Comparison of ENCODE assay signal across 8 cellular contexts in genomic region chr16:67563708-67564468, GRCh38. TPM values are rescaled to one million over a fixed set of nuclear protein-coding genes. Genes with fewer than 3 reads are reported as not detected.
DNase-seq lines count a peak whose midpoint lies in the region; ATAC-seq, FAIRE-seq and TF ChIP-seq lines count a peak whose summit lies in the region.

No MANE protein-coding gene starts in this region.

- H3K4me2 ChIP-seq in GM12878 (ENCODE audit: control insufficient read depth, insufficient read depth), result peak overlapping the region; percentile 78

- H3K27ac Mint-ChIP-seq in activated naive CD4-positive, alpha-beta T cell treated with anti-CD3 and anti-CD28 coated beads, Interleukin-2, amount 10 ng/mL, durations not matched to agents 7 days and 5 days, result peak overlapping the region; percentile 97

- no peak for TF ChIP-seq POLR2A in GM12878 (IDR thresholded peaks at IDR 0.05; ENCODE audit: low read depth, low read length)

- H3K79me2 ChIP-seq in GM12878 (ENCODE audit: control insufficient read depth, insufficient read depth, low read length), result peaks cover 75% of the 10 kb centered on the region

- CTCF ChIA-PET in activated naive CD4-positive, alpha-beta T cell treated with anti-CD3 and anti-CD28 coated beads, Interleukin-2, amount 10 ng/mL, durations not matched to agents 7 days and 5 days (lab: Charles Lee), result interaction anchor here (0.7 to 7.8 kb wide), 13 partner anchors 12 to 104 kb away, joined by 3 to 171 read pairs (median 4); partner anchors contain the start of genes ACD and CARMIL2
- CTCF ChIA-PET in GM12878 (lab: Yijun Ruan, JAX), result interaction anchor here (0.6 to 5.6 kb wide), 28 partner anchors 11 to 477 kb away, joined by 3 to 77 read pairs (median 4); partner anchors contain the start of genes ACD, ATP6V0D1 and CARMIL2

- intact Hi-C loops in GM12878 (cut with micrococcal nuclease; ENCODE audit: unreplicated experiment), result loop anchor here (2.0 kb wide), 2 partner anchors 17 to 283 kb away; partner anchors contain the start of genes CENPT and NUTF2

- H3K9me3 Mint-ChIP-seq in activated naive CD4-positive, alpha-beta T cell treated with anti-CD3 and anti-CD28 coated beads, Interleukin-2, amount 10 ng/mL, durations not matched to agents 7 days and 5 days, result no peaks in the 10 kb centered on the region

- peak; percentile 90 for FAIRE-seq in GM12878 (lab: Jason Lieb, UNC)

- H3K27me3 ChIP-seq in GM12878 (replicated peaks in 1 of 2; ENCODE audit: control insufficient read depth in 2 of 2, insufficient read depth in 2 of 2, low read length in 1 of 2) (no peaks in the 10 kb centered on the region), subcutaneous abdominal adipose tissue (ENCODE audit: control insufficient read depth in 5 of 5, insufficient read depth in 4 of 5, low read length in 5 of 5) (no peaks in the 10 kb centered on the region)

- in situ Hi-C loops in GM12878 (cut with MboI), result no loop called here

- peak overlapping the region; percentile 76 for H3K27ac ChIP-seq in GM12878 (ENCODE audit: control insufficient read depth, insufficient read depth)
- peak overlapping the region; percentile 94 for H3K27ac ChIP-seq in subcutaneous abdominal adipose tissue (ENCODE audit: low read depth, low read length)

- H2AFZ ChIP-seq in GM12878 (ENCODE audit: control insufficient read depth, low read depth, low read length), result peak overlapping the region; percentile 10; the same call in 1 of the 2 replicates

- H3K9ac ChIP-seq in GM12878 (ENCODE audit: control insufficient read depth, insufficient read depth, low read length) (peak overlapping the region; percentile 76), subcutaneous abdominal adipose tissue (ENCODE audit: low read length in 5 of 5) (peak overlapping the region; percentile 73 to 91 (median 88))

- H3K9me3 ChIP-seq in GM12878 (replicated peaks; ENCODE audit: control insufficient read depth, insufficient read depth, low read length) (no peaks in the 10 kb centered on the region), subcutaneous abdominal adipose tissue (ENCODE audit: control insufficient read depth in 5 of 5, low read length in 5 of 5) (no peaks in the 10 kb centered on the region)

- TF ChIP-seq EP300 in GM12878 (IDR thresholded peaks at IDR 0.05; ENCODE audit: borderline replicate concordance in 1 of 2, control insufficient read depth in 1 of 2, low read depth in 2 of 2, low read length in 2 of 2), result no peak

- ATAC-seq in GM12878, result no peak
- no peak for ATAC-seq in HG02884 (IDR thresholded peaks at IDR 0.05; ENCODE audit: unreplicated experiment)
- ATAC-seq in GM21528 (IDR thresholded peaks at IDR 0.05; ENCODE audit: low FRiP score, unreplicated experiment), result no peak

- SMC1A ChIA-PET in GM12878 (lab: Charles Lee; ENCODE audit: uncharacterized antibody, unreplicated experiment), result interaction anchor here (0.8 to 1.8 kb wide), 13 partner anchors 8 to 103 kb away, joined by 3 to 13 read pairs (median 3); partner anchors contain the start of genes ACD, ATP6V0D1, C16orf86 and CARMIL2

- DNase-seq in activated naive CD4-positive, alpha-beta T cell treated with anti-CD3 and anti-CD28 coated beads, Interleukin-2, amount 10 ng/mL, durations not matched to agents 7 days and 5 days, result peak; percentile 54
- DNase-seq in activated naive CD4-positive, alpha-beta T cell treated with Interleukin-2 at 50 U/mL for 16 hours, result no peak
- DNase-seq in NOMO-1 treated with DMSO at 0.1 percent for 48 hours (lab: John Stamatoyannopoulos, UW; ENCODE audit: unreplicated experiment), result peak; percentile 84
- DNase-seq in GM12878 (ENCODE audit: low read depth, low spot score), result no peak
- DNase-seq in kidney tubule cell (ENCODE audit: low spot score), result peak; percentile 49

- no TSS peak for BruUV-seq in GM12878 (replicated peaks; lab: Mats Ljungman, UMichigan)

- H3K4me3 ChIP-seq in GM12878 (peak overlapping the region; percentile 97), subcutaneous abdominal adipose tissue (ENCODE audit: low read depth in 1 of 5, low read length in 5 of 5) (peak overlapping the region; percentile 81 to 92 (median 84))

- no peak for TF ChIP-seq CTCF in GM12878 (IDR thresholded peaks at IDR 0.05 in 2 of 3, conservative IDR thresholded peaks at IDR 0.05 in 1 of 3; ENCODE audit: control insufficient read depth in 2 of 3, extremely low read depth in 1 of 3, insufficient read depth in 1 of 3, low read depth in 3 of 3, low read length in 3 of 3)

- H4K20me1 ChIP-seq in GM12878 (ENCODE audit: control insufficient read depth, insufficient read depth), result no peaks in the 10 kb centered on the region

- peaks cover 58% of the 10 kb centered on the region for H3K4me1 Mint-ChIP-seq in activated naive CD4-positive, alpha-beta T cell treated with anti-CD3 and anti-CD28 coated beads, Interleukin-2, amount 10 ng/mL, durations not matched to agents 7 days and 5 days

- H3K4me1 ChIP-seq in GM12878 (ENCODE audit: control insufficient read depth, insufficient read depth, low read length), result peaks cover 15% of the 10 kb centered on the region
- H3K4me1 ChIP-seq in subcutaneous abdominal adipose tissue (ENCODE audit: control insufficient read depth in 5 of 5, insufficient read depth in 5 of 5, low read length in 5 of 5), result peaks cover 6 to 33% (median 25%) of the 10 kb centered on the region in 5 donors

- H3K36me3 Mint-ChIP-seq in activated naive CD4-positive, alpha-beta T cell treated with anti-CD3 and anti-CD28 coated beads, Interleukin-2, amount 10 ng/mL, durations not matched to agents 7 days and 5 days, result peaks cover 21% of the 10 kb centered on the region

- RAD21 ChIA-PET in GM12878 (lab: Charles Lee; ENCODE audit: unreplicated experiment), result interaction anchor here (0.9 to 6.3 kb wide), 10 partner anchors 16 to 104 kb away, joined by 3 to 50 read pairs (median 8); partner anchors contain the start of genes ACD, ATP6V0D1 and CARMIL2

- TF ChIP-seq RAD21 in GM12878 (IDR thresholded peaks at IDR 0.05; ENCODE audit: insufficient read depth, low read depth, low read length), result no peak

- POLR2A ChIA-PET in GM12878 (lab: Charles Lee), result interaction anchor here (0.7 to 3.9 kb wide), 13 partner anchors 11 to 243 kb away, joined by 3 to 25 read pairs (median 3); partner anchors contain the start of genes ACD, ATP6V0D1, C16orf86 and CARMIL2

- H3K27me3 Mint-ChIP-seq in activated naive CD4-positive, alpha-beta T cell treated with anti-CD3 and anti-CD28 coated beads, Interleukin-2, amount 10 ng/mL, durations not matched to agents 7 days and 5 days, result no peaks in the 10 kb centered on the region

- WGBS in GM12878 (ENCODE audit: insufficient coverage, insufficient replicate concordance, low lambda C conversion rate, missing lambda C conversion rate), result under 1% methylated on average over 20 of the region's 20 CpGs

- H3K4me3 Mint-ChIP-seq in activated naive CD4-positive, alpha-beta T cell treated with anti-CD3 and anti-CD28 coated beads, Interleukin-2, amount 10 ng/mL, durations not matched to agents 7 days and 5 days, result peak overlapping the region; percentile 89

- no peaks in the 10 kb centered on the region for H3K36me3 ChIP-seq in GM12878 (ENCODE audit: control insufficient read depth in 2 of 2, insufficient read depth in 2 of 2, low read length in 1 of 2)
- no peaks in the 10 kb centered on the region for H3K36me3 ChIP-seq in subcutaneous abdominal adipose tissue (ENCODE audit: control insufficient read depth in 5 of 5, insufficient read depth in 5 of 5, low read length in 5 of 5)

TF ChIP-seq in GM12878, 131 proteins besides CTCF, POLR2A, EP300 and RAD21 (continues in another document):
- TF ChIP-seq RAD51 (IDR thresholded peaks at IDR 0.05) (no peak), HDGF (IDR thresholded peaks at IDR 0.05) (no peak)

RNA-seq across cellular contexts. Expression of gene CTCF, which starts 1.6 kb away (rescaled TPM):
- total RNA-seq in GM12878 (2013; cell fraction: nucleolus; rRNA removed), result 33.8 and 38.5 TPM in 2 replicates
- 36.7 and 37.3 TPM in 2 replicates for total RNA-seq in GM12878 (2014; rRNA removed)
- total RNA-seq in GM12878 (2014; rRNA removed; fragmentation: Illumina TruSeq; extraction: Trizol), result 43.8 and 47.9 TPM in 2 replicates
- 42.7 and 43.6 TPM in 2 replicates for total RNA-seq in GM12878 (2021)
- polyA plus RNA-seq in GM12878 (2011; ENCODE audit: low read depth), result 20.5 TPM
- 36.1 and 40.1 TPM in 2 replicates for polyA plus RNA-seq in GM12878 (2011; rRNA removed)
- polyA plus RNA-seq in GM12878 (2011; cell fraction: cytosol; rRNA removed), result 30.9 and 31.3 TPM in 2 replicates
- 20.5 and 25.6 TPM in 2 replicates for polyA plus RNA-seq in GM12878 (2011; cell fraction: nucleus; rRNA removed)
- 23.4 and 27.5 TPM in 2 replicates for polyA plus RNA-seq in GM12878 (2012)
- polyA plus RNA-seq in GM12878 (2014; fragmentation: Illumina TruSeq; extraction: Trizol), result 52.8 and 55.0 TPM in 2 replicates
- 10 to 100 TPM in 1 of 2 experiments, 1 to 10 TPM in 1; 9.1 to 18.3 TPM for polyA plus RNA-seq in GM12878 (2014; fragmentation: Nextera tagmentation; extraction: Ambion mirVana)
- polyA plus RNA-seq in GM12878 (2014; rRNA removed), result 34.7 and 35.8 TPM in 2 replicates
- polyA plus RNA-seq in GM12878 (2016; fragmentation: Nextera tagmentation; extraction: Ambion mirVana), result 10 to 100 TPM; 47.5 to 51.6 TPM
- 47.4 and 57.4 TPM in 2 replicates for polyA minus RNA-seq in GM12878 (2011; rRNA and poly(A)+ RNA removed)
- 18.8 and 22.7 TPM in 2 replicates for polyA minus RNA-seq in GM12878 (2011; cell fraction: cytosol; rRNA and poly(A)+ RNA removed)
- 10.6 and 22.3 TPM in 2 replicates for polyA minus RNA-seq in GM12878 (2011; cell fraction: nucleus; rRNA and poly(A)+ RNA removed)

RNA-seq across cellular contexts. Expression of gene RIPOR1, which starts 35.3 kb away (rescaled TPM):
- 30.2 and 35.1 TPM in 2 replicates for total RNA-seq in GM12878 (2013; cell fraction: nucleolus; rRNA removed)
- 5.2 and 7.0 TPM in 2 replicates for total RNA-seq in GM12878 (2014; rRNA removed)
- 2.6 and 2.8 TPM in 2 replicates for total RNA-seq in GM12878 (2014; rRNA removed; fragmentation: Illumina TruSeq; extraction: Trizol)
- total RNA-seq in GM12878 (2021), result 28.5 and 37.0 TPM in 2 replicates
- polyA plus RNA-seq in GM12878 (2011; ENCODE audit: low read depth), result 6.2 TPM
- 1.2 and 2.0 TPM in 2 replicates for polyA plus RNA-seq in GM12878 (2011; rRNA removed)
- 1.1 and 1.9 TPM in 2 replicates for polyA plus RNA-seq in GM12878 (2011; cell fraction: cytosol; rRNA removed)
- 23.0 and 23.5 TPM in 2 replicates for polyA plus RNA-seq in GM12878 (2011; cell fraction: nucleus; rRNA removed)
- polyA plus RNA-seq in GM12878 (2012), result 21.5 and 24.4 TPM in 2 replicates
- polyA plus RNA-seq in GM12878 (2014; fragmentation: Illumina TruSeq; extraction: Trizol), result 7.0 and 7.9 TPM in 2 replicates
- under 1 TPM; 0.13 to 0.47 TPM for polyA plus RNA-seq in GM12878 (2014; fragmentation: Nextera tagmentation; extraction: Ambion mirVana)
- 10.5 and 11.6 TPM in 2 replicates for polyA plus RNA-seq in GM12878 (2014; rRNA removed)
- polyA plus RNA-seq in GM12878 (2016; fragmentation: Nextera tagmentation; extraction: Ambion mirVana), result 10 to 100 TPM; 12.9 to 15.9 TPM
- polyA minus RNA-seq in GM12878 (2011; rRNA and poly(A)+ RNA removed), result 2.4 and 3.7 TPM in 2 replicates
- polyA minus RNA-seq in GM12878 (2011; cell fraction: cytosol; rRNA and poly(A)+ RNA removed), result 3.3 and 3.7 TPM in 2 replicates
- 6.7 and 6.8 TPM in 2 replicates for polyA minus RNA-seq in GM12878 (2011; cell fraction: nucleus; rRNA and poly(A)+ RNA removed)

Comparison
In these comparisons a context has a peak if more than half of its experiments do, and no peak if none do; other contexts are left out.
1. DNase-seq: peak in activated naive CD4-positive, alpha-beta T cell treated with anti-CD3 and anti-CD28 coated beads, Interleukin-2, amount 10 ng/mL, durations not matched to agents 7 days and 5 days (single experiment), NOMO-1 treated with DMSO at 0.1 percent for 48 hours (single experiment) and kidney tubule cell (single experiment); none in activated naive CD4-positive, alpha-beta T cell treated with Interleukin-2 at 50 U/mL for 16 hours (single experiment) and GM12878 (single experiment).